Comparison of ENCODE assay signal across 1 cellular context in the genomic region with DNA sequence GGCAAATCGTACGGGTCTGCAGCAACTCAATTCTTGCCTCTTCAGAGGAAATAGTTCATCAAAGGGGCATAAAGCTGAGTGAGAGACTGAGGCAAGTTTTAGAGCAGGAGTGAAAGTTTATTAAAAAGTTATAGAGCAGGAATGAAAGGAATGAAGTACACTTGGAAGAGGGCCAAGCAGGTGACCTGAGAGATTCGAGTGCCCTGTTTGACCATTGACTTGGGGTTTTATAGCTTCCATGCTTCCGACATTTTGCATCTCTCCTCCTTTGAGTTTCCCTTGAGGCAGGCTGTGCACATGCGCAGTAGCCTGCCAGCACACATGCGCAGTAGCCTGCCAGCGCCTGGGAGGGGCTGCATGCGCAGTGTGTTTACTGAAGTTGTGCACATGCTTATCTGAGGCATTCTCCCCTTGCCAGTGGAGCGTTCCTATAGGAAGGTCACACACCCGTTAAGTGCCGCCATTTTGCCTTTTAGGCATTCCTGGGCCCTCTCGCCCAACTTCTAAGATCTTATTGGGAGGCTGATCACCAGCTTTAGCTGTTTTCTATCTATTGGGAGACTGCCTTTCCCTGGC.
TF ChIP-seq lines count a peak whose summit lies in the region.

No MANE protein-coding gene starts in this region.

TF ChIP-seq in IMR-90, 13 proteins besides CTCF, POLR2A, EP300 and RAD21 (continued from another document):
- TF ChIP-seq, protein P1, sequence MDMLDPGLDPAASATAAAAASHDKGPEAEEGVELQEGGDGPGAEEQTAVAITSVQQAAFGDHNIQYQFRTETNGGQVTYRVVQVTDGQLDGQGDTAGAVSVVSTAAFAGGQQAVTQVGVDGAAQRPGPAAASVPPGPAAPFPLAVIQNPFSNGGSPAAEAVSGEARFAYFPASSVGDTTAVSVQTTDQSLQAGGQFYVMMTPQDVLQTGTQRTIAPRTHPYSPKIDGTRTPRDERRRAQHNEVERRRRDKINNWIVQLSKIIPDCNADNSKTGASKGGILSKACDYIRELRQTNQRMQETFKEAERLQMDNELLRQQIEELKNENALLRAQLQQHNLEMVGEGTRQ (IDR thresholded peaks at IDR 0.05; ENCODE audit: low read depth, low read length) = no peak
- TF ChIP-seq RFX5 (IDR thresholded peaks at IDR 0.05; ENCODE audit: low read depth, low read length) (no peak), MAZ (IDR thresholded peaks at IDR 0.05; ENCODE audit: borderline replicate concordance, low read depth, low read length) (no peak), CEBPB (IDR thresholded peaks at IDR 0.05; ENCODE audit: low read depth, low read length) (no peak)
